1 cellular context compared by ENCODE assay signal in the genomic region with DNA sequence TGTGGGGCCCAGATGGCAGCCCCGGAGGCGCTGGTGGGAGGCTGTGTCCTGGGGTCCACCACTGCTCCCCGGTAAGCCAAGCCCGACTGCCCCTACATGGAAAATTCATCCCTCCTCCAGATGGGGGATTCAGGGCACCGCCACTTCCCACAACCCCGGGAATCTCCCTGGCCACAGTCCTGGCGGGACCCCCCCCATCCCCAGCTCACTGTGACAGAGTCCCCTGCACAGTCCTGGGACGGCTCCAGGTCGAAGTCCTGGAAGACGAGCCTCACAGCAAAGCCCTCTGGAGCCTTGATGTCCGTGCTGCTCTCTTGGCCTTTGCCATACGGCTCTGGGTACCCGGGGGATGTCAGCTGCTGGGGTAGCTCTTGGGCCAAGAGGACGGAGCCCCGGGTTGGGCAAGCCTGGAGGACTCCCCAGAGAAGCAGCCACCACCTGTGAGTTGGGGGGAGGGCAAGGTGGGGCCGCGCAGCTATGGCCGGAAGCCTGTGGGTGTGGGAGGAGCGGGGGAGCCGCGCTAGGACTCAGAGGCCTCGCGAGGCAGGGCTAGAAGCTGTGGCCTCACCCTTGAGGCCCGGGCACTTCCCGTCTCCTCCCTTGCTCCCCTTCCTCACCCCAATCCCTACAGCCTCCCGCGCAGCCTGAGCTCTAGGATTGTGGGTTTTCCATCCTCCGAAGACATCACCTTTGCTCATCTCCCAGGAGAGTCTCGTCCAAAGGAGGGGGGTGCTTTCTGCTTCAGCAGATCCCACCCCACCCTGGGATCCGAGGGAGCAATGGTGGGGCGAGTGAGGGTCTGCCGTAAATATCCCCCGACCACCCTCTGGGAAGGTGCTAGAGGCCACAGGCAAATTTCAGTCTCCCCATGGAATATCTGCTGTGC.
TF ChIP-seq lines count a peak whose summit lies in the region.

No MANE protein-coding gene starts in this region.

TF ChIP-seq in HepG2, 621 proteins besides CTCF, POLR2A, EP300 and RAD21 (continued from another document and continues in another):
- TF ChIP-seq ZBTB44 (CRISPR knock-in tag; IDR thresholded peaks at IDR 0.05) (no peak), ZNF761 (CRISPR knock-in tag; conservative IDR thresholded peaks at IDR 0.05) (0 out of 2 replicates have a peak, but pooled peaks have one; percentile 47), ATRX (CRISPR knock-in tag; IDR thresholded peaks at IDR 0.05; ENCODE audit: borderline replicate concordance) (no peak), ZNF605 (CRISPR knock-in tag; IDR thresholded peaks at IDR 0.05) (no peak), ZNF567 (CRISPR knock-in tag; IDR thresholded peaks at IDR 0.05; ENCODE audit: borderline replicate concordance) (no peak), ZNF646 (CRISPR knock-in tag; IDR thresholded peaks at IDR 0.05) (peak; percentile 70), NFIC (IDR thresholded peaks at IDR 0.05; ENCODE audit: low read length) (no peak), ARNTL (CRISPR knock-in tag; IDR thresholded peaks at IDR 0.05) (no peak; the same call in none of the 2 replicates), ZNF121 (CRISPR knock-in tag; IDR thresholded peaks at IDR 0.05) (peak; percentile 93), TEAD2 (CRISPR knock-in tag; IDR thresholded peaks at IDR 0.05) (no peak), KDM5B (CRISPR knock-in tag; IDR thresholded peaks at IDR 0.05; ENCODE audit: borderline replicate concordance) (no peak), TEF (CRISPR knock-in tag; IDR thresholded peaks at IDR 0.05) (no peak), ZNF792 (CRISPR knock-in tag; IDR thresholded peaks at IDR 0.05) (no peak), PATZ1 (CRISPR knock-in tag; IDR thresholded peaks at IDR 0.05) (peak; percentile 96), HBP1 (CRISPR knock-in tag; IDR thresholded peaks at IDR 0.05; ENCODE audit: low read depth) (peak; percentile 47; the same call in 1 of the 2 replicates), ZNF232 (CRISPR knock-in tag; IDR thresholded peaks at IDR 0.05; ENCODE audit: borderline replicate concordance) (no peak), HNF4A (CRISPR knock-in tag; IDR thresholded peaks at IDR 0.05) (peak; percentile 68), ZFP90 (CRISPR knock-in tag; IDR thresholded peaks at IDR 0.05; ENCODE audit: borderline replicate concordance) (peak; percentile 92), NFIB (CRISPR knock-in tag; IDR thresholded peaks at IDR 0.05; ENCODE audit: borderline replicate concordance) (no peak), SMYD3 (CRISPR knock-in tag; IDR thresholded peaks at IDR 0.05) (0 out of 2 replicates have a peak, but pooled peaks have one; percentile 32), POLR2G (IDR thresholded peaks at IDR 0.05; ENCODE audit: low read depth, low read length) (peak; percentile 86), GTF3A (CRISPR knock-in tag; conservative IDR thresholded peaks at IDR 0.05) (peak; percentile 71; the same call in 1 of the 2 replicates), XRCC5 (optimal IDR thresholded peaks at IDR 0.05; ENCODE audit: low read length) (peak; percentile 19), ZNF770 (CRISPR knock-in tag; IDR thresholded peaks at IDR 0.05) (peak; percentile 81), ZNF652 (CRISPR knock-in tag; IDR thresholded peaks at IDR 0.05; ENCODE audit: borderline replicate concordance, low read depth) (no peak), ZNF10 (CRISPR knock-in tag; IDR thresholded peaks at IDR 0.05; ENCODE audit: borderline replicate concordance, low read depth) (no peak), ZNF263 (CRISPR knock-in tag; IDR thresholded peaks at IDR 0.05) (peak; percentile 95), ZUFSP (CRISPR knock-in tag; IDR thresholded peaks at IDR 0.05; ENCODE audit: borderline replicate concordance) (no peak), TOPORS (CRISPR knock-in tag; IDR thresholded peaks at IDR 0.05) (0 out of 2 replicates have a peak, but pooled peaks have one; percentile 72), ZNF432 (CRISPR knock-in tag; IDR thresholded peaks at IDR 0.05; ENCODE audit: borderline replicate concordance) (no peak)
- TF ChIP-seq, protein P1, sequence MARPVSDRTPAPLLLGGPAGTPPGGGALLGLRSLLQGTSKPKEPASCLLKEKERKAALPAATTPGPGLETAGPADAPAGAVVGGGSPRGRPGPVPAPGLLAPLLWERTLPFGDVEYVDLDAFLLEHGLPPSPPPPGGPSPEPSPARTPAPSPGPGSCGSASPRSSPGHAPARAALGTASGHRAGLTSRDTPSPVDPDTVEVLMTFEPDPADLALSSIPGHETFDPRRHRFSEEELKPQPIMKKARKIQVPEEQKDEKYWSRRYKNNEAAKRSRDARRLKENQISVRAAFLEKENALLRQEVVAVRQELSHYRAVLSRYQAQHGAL (CRISPR knock-in tag; IDR thresholded peaks at IDR 0.05; ENCODE audit: not compliant biosample characterization): no peak
- TF ChIP-seq, protein P2, sequence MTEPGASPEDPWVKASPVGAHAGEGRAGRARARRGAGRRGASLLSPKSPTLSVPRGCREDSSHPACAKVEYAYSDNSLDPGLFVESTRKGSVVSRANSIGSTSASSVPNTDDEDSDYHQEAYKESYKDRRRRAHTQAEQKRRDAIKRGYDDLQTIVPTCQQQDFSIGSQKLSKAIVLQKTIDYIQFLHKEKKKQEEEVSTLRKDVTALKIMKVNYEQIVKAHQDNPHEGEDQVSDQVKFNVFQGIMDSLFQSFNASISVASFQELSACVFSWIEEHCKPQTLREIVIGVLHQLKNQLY (CRISPR knock-in tag; IDR thresholded peaks at IDR 0.05): no peak
- TF ChIP-seq, protein P3, sequence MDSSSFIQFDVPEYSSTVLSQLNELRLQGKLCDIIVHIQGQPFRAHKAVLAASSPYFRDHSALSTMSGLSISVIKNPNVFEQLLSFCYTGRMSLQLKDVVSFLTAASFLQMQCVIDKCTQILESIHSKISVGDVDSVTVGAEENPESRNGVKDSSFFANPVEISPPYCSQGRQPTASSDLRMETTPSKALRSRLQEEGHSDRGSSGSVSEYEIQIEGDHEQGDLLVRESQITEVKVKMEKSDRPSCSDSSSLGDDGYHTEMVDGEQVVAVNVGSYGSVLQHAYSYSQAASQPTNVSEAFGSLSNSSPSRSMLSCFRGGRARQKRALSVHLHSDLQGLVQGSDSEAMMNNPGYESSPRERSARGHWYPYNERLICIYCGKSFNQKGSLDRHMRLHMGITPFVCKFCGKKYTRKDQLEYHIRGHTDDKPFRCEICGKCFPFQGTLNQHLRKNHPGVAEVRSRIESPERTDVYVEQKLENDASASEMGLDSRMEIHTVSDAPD (CRISPR knock-in tag; IDR thresholded peaks at IDR 0.05): peak; percentile 85
- TF ChIP-seq, protein P4, sequence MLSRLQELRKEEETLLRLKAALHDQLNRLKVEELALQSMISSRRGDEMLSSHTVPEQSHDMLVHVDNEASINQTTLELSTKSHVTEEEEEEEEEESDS (CRISPR knock-in tag; IDR thresholded peaks at IDR 0.05; ENCODE audit: borderline replicate concordance): no peak
